Comparison of ENCODE assay signal across 17 cellular contexts in genomic region chr3:177917234-177917861, GRCh38.
A peak's percentile ranks its signal among the peaks of the same experiment; 100 is the strongest.
DNase-seq lines count a peak whose midpoint lies in the region; ATAC-seq lines count a peak whose summit lies in the region.
"Had no signal": no experiment of that assay in that cellular context is flagged by ENCODE, and none has a peak within 500 bp of the region (broad histone marks: within the 10 kb centered on the region; RNA-seq: fewer than 3 reads in every experiment).

No MANE protein-coding gene starts in this region.

- H3K4me1 Mint-ChIP-seq in stimulated activated memory B cell treated with anti-CD40 and anti-IgM and Interleukin-4, amounts not matched to agents 10 μg/mL and 1 μg/mL and 100 μg/mL, for 72 hours = no peaks in the 10 kb centered on the region
- no peaks in the 10 kb centered on the region for H3K4me1 Mint-ChIP-seq in naive thymus-derived CD8-positive, alpha-beta T cell

- H3K9me3 ChIP-seq in mesenchymal stem cell (ENCODE audit: control insufficient read depth, low read length) (no peaks in the 10 kb centered on the region), aorta (ENCODE audit: control insufficient read depth, low read length) (no peaks in the 10 kb centered on the region), GM23248 (ENCODE audit: low read depth) (no peaks in the 10 kb centered on the region)

- no peaks in the 10 kb centered on the region for H3K79me1 ChIP-seq in mesenchymal stem cell (replicated peaks; ENCODE audit: low read length, poor library complexity, severe bottlenecking)

- H3K27me3 ChIP-seq in mesenchymal stem cell (ENCODE audit: control insufficient read depth in 1 of 2, insufficient read depth in 1 of 2, low read length in 2 of 2) = no peaks in the 10 kb centered on the region
- no peaks in the 10 kb centered on the region for H3K27me3 ChIP-seq in aorta (ENCODE audit: control insufficient read depth in 1 of 2, insufficient read depth in 2 of 2, low read length in 1 of 2)
- H3K27me3 ChIP-seq in GM23248 (replicated peaks; ENCODE audit: insufficient read depth) = no peaks in the 10 kb centered on the region
- H3K27me3 ChIP-seq: BLaER1 treated with 17β-estradiol and CSF1 and Interleukin-3, amounts not matched to agents 10 nM and 100 nM had no signal

- no peaks in the 10 kb centered on the region for H3K27me3 Mint-ChIP-seq in stimulated activated memory B cell treated with anti-CD40 and anti-IgM and Interleukin-4, amounts not matched to agents 10 μg/mL and 1 μg/mL and 100 μg/mL, for 72 hours
- H3K27me3 Mint-ChIP-seq in naive thymus-derived CD8-positive, alpha-beta T cell = no peaks in the 10 kb centered on the region
- H3K27me3 Mint-ChIP-seq: CD4-positive, CD25-positive, alpha-beta regulatory T cell had no signal

- in situ Hi-C loops in GM23248 (cut with MboI) = no loop called here

- H3K9ac ChIP-seq in mesenchymal stem cell (ENCODE audit: low read length) (no peak overlapping the region), GM23248 (no peak overlapping the region)
- H3K9ac ChIP-seq: BLaER1 treated with 17β-estradiol and CSF1 and Interleukin-3, amounts not matched to agents 10 nM and 100 nM had no signal

- H2AK5ac ChIP-seq in mesenchymal stem cell (ENCODE audit: low read length, severe bottlenecking) = peak overlapping the region; percentile 2

- H3K27ac ChIP-seq in mesenchymal stem cell (ENCODE audit: low read length, poor library complexity, severe bottlenecking) (no peak overlapping the region), aorta (ENCODE audit: low read depth in 1 of 2, low read length in 2 of 2) (no peak overlapping the region), GM23248 (no peak overlapping the region)
- H3K27ac ChIP-seq: BLaER1 treated with 17β-estradiol and CSF1 and Interleukin-3, amounts not matched to agents 10 nM and 100 nM; HL-60 had no signal

- ATAC-seq in stimulated activated memory B cell treated with anti-CD40 and anti-IgM and Interleukin-4, amounts not matched to agents 10 μg/mL and 1 μg/mL and 100 μg/mL, for 72 hours = peak; percentile 50
- ATAC-seq in aorta (ENCODE audit: low FRiP score) = peak; percentile 33
- no peak for ATAC-seq in naive thymus-derived CD8-positive, alpha-beta T cell
- ATAC-seq: GM12878, K562 had no signal

- WGBS in mesenchymal stem cell = 97% methylated on average over 8 of the region's 8 CpGs
- 93 to 95% methylated on average over 8 of the region's 8 CpGs for WGBS in aorta, 2 donors
- WGBS in GM23248 (ENCODE audit: low coverage in 1 of 2, low lambda C conversion rate in 2 of 2, missing lambda C conversion rate in 2 of 2), 2 experiments = 91 to 92% methylated on average over 7 to 8 of the region's 8 CpGs

- peaks cover 4% of the 10 kb centered on the region for H3K9me3 Mint-ChIP-seq in stimulated activated memory B cell treated with anti-CD40 and anti-IgM and Interleukin-4, amounts not matched to agents 10 μg/mL and 1 μg/mL and 100 μg/mL, for 72 hours
- H3K9me3 Mint-ChIP-seq in naive thymus-derived CD8-positive, alpha-beta T cell = peaks cover 0 to 7% (median 0%) of the 10 kb centered on the region in 9 donors

- H4K91ac ChIP-seq in mesenchymal stem cell (ENCODE audit: low read length) = no peak overlapping the region

- H2BK12ac ChIP-seq in mesenchymal stem cell (ENCODE audit: low read length in 2 of 2) = peak overlapping the region in 1 of 2 experiments; percentile 6

- H3K36me3 ChIP-seq in mesenchymal stem cell (ENCODE audit: control insufficient read depth in 1 of 2, insufficient read depth in 2 of 2, low read depth in 1 of 2, low read length in 2 of 2) (no peaks in the 10 kb centered on the region), aorta (ENCODE audit: control insufficient read depth in 1 of 2, insufficient read depth in 2 of 2, low read length in 1 of 2) (no peaks in the 10 kb centered on the region), GM23248 (ENCODE audit: low read depth) (no peaks in the 10 kb centered on the region)

- no peak overlapping the region for H2BK5ac ChIP-seq in mesenchymal stem cell (ENCODE audit: low read depth, low read length, poor library complexity, severe bottlenecking)

- intact Hi-C loops in aorta (cut with DNase I) = no loop called here

- POLR2A ChIA-PET in naive thymus-derived CD8-positive, alpha-beta T cell (lab: Charles Lee) = no interaction called here

- H3K9me2 ChIP-seq in GM23248 (ENCODE audit: insufficient read depth) = no peaks in the 10 kb centered on the region

- no peak overlapping the region for H2BK120ac ChIP-seq in mesenchymal stem cell (ENCODE audit: low read depth, low read length)

- H3K4ac ChIP-seq in mesenchymal stem cell (ENCODE audit: low read depth in 1 of 2, low read length in 2 of 2) = no peak overlapping the region

- H3K4me1 ChIP-seq in mesenchymal stem cell (ENCODE audit: control insufficient read depth, insufficient read depth, low read depth, low read length) = peaks cover 2% of the 10 kb centered on the region
- no peaks in the 10 kb centered on the region for H3K4me1 ChIP-seq in aorta (ENCODE audit: control insufficient read depth in 1 of 2, insufficient read depth in 2 of 2, low read length in 2 of 2)
- H3K4me1 ChIP-seq in GM23248 (ENCODE audit: insufficient read depth) = no peaks in the 10 kb centered on the region

- H4K8ac ChIP-seq in mesenchymal stem cell (ENCODE audit: low read length) = no peak overlapping the region

- no peaks in the 10 kb centered on the region for H3K36me3 Mint-ChIP-seq in stimulated activated memory B cell treated with anti-CD40 and anti-IgM and Interleukin-4, amounts not matched to agents 10 μg/mL and 1 μg/mL and 100 μg/mL, for 72 hours
- H3K36me3 Mint-ChIP-seq in naive thymus-derived CD8-positive, alpha-beta T cell = no peaks in the 10 kb centered on the region
- H3K36me3 Mint-ChIP-seq: CD4-positive, CD25-positive, alpha-beta regulatory T cell had no signal

- no peaks in the 10 kb centered on the region for H4K20me1 ChIP-seq in GM23248 (ENCODE audit: insufficient read depth)
- H4K20me1 ChIP-seq: BLaER1 treated with 17β-estradiol and CSF1 and Interleukin-3, amounts not matched to agents 10 nM and 100 nM had no signal

- no peak overlapping the region for H3K4me3 Mint-ChIP-seq in stimulated activated memory B cell treated with anti-CD40 and anti-IgM and Interleukin-4, amounts not matched to agents 10 μg/mL and 1 μg/mL and 100 μg/mL, for 72 hours
- no peak overlapping the region for H3K4me3 Mint-ChIP-seq in naive thymus-derived CD8-positive, alpha-beta T cell
- H3K4me3 Mint-ChIP-seq: CD4-positive, CD25-positive, alpha-beta regulatory T cell; HFFc6 had no signal

- H3K4me2 ChIP-seq in mesenchymal stem cell (ENCODE audit: low read length, poor library complexity, severe bottlenecking) (no peak overlapping the region), GM23248 (ENCODE audit: unreplicated experiment) (no peak overlapping the region)
- H3K4me2 ChIP-seq: BLaER1 treated with 17β-estradiol and CSF1 and Interleukin-3, amounts not matched to agents 10 nM and 100 nM had no signal

- peak; percentile 21 for DNase-seq in NCI-H226
- no peak for DNase-seq in mesenchymal stem cell
- DNase-seq in aorta = no peak
- DNase-seq in GM23248 = no peak
- no peak for DNase-seq in NCI-H446 treated with DMSO at 0.1 percent for 48 hours (lab: John Stamatoyannopoulos, UW)
- DNase-seq in naive thymus-derived CD8-positive, alpha-beta T cell = no peak
- DNase-seq: ACHN; Calu3; CD4-positive, CD25-positive, alpha-beta regulatory T cell; DMS79; HCEC 1CT; HFFc6 had no signal

- H3K23ac ChIP-seq in mesenchymal stem cell (ENCODE audit: low read length in 2 of 2) = no peak overlapping the region

- H3K18ac ChIP-seq in mesenchymal stem cell (ENCODE audit: low read depth in 1 of 2, low read length in 2 of 2) = peak overlapping the region in 1 of 2 experiments; percentile 53

- H3F3A ChIP-seq in GM23248 (ENCODE audit: insufficient read depth) = no peaks in the 10 kb centered on the region

- H2AFZ ChIP-seq in mesenchymal stem cell (ENCODE audit: low read depth, low read length) (no peak overlapping the region), GM23248 (no peak overlapping the region)

- no peak overlapping the region for H3K27ac Mint-ChIP-seq in stimulated activated memory B cell treated with anti-CD40 and anti-IgM and Interleukin-4, amounts not matched to agents 10 μg/mL and 1 μg/mL and 100 μg/mL, for 72 hours
- no peak overlapping the region for H3K27ac Mint-ChIP-seq in naive thymus-derived CD8-positive, alpha-beta T cell
- H3K27ac Mint-ChIP-seq: CD4-positive, CD25-positive, alpha-beta regulatory T cell; HFFc6 had no signal

- no peak overlapping the region for H3K14ac ChIP-seq in mesenchymal stem cell (ENCODE audit: low read length in 2 of 2)

- no peaks in the 10 kb centered on the region for H3K79me2 ChIP-seq in GM23248 (ENCODE audit: insufficient read depth)

- H3K4me3 ChIP-seq in mesenchymal stem cell (ENCODE audit: insufficient read depth in 1 of 2, low read depth in 1 of 2, low read length in 2 of 2) (no peak overlapping the region), aorta (ENCODE audit: low read length in 2 of 2) (no peak overlapping the region), GM23248 (no peak overlapping the region)
- H3K4me3 ChIP-seq: GM12878, K562 had no signal

- H2BK15ac ChIP-seq in mesenchymal stem cell (ENCODE audit: low read depth, poor library complexity, severe bottlenecking) = peak overlapping the region; percentile 40

Comparison
In these comparisons a context has a peak if more than half of its experiments do, and no peak if none do; other contexts are left out.
1. ATAC-seq: peak in stimulated activated memory B cell treated with anti-CD40 and anti-IgM and Interleukin-4, amounts not matched to agents 10 μg/mL and 1 μg/mL and 100 μg/mL, for 72 hours (single experiment) and aorta (single experiment); none in naive thymus-derived CD8-positive, alpha-beta T cell (0 of 2).